12 cellular contexts compared by ENCODE assay signal in the genomic region with DNA sequence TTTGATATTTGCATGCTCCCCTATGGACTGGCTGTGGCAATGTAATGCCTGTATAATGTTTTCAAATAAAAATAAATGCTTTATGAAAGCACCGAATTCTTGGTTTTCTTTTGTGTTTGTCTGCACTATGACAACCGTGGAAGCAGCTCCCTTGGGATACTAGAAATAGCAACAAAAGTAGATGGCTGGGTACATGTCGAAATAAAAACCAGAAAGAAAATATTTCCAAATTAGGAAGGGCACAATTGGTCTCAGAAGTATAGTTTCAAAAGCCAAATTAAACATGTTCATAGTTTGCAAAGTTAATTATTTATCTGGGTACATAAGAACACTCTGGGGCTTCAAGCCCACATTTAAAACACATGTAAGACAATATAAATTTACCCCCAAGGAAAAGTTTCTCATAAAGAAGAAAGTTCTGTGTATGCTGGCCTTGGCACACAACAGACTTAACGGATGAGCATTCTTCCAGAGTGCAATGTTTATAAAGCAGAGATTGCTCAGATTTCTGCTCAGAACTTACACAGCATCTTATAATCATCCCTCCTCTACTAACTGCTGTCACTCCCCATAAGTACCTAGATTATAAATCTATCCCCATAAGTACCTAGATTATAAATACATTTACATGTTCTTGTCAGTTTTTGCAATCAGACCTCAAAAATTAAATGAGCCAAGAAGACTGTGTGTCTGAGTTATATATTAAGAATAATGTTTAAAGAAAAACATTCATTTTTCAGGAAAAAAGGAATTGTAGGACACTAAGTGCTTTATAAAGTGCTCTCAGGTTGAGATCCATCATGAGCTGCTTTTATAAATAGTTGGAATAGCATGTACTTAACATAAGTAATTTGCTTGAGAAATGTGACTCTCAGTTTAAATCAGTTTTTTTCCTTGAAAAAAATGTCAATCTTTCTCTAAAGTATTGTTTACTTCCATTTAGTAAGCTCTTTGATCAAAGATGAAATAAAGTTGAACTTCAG.
A peak's percentile ranks its signal among the peaks of the same experiment; 100 is the strongest.
DNase-seq lines count a peak whose midpoint lies in the region; ATAC-seq and TF ChIP-seq lines count a peak whose summit lies in the region.
"Had no signal": no experiment of that assay in that cellular context is flagged by ENCODE, and none has a peak within 500 bp of the region (broad histone marks: within the 10 kb centered on the region; RNA-seq: fewer than 3 reads in every experiment).

No MANE protein-coding gene starts in this region.

- H4K20me1 ChIP-seq in smooth muscle cell (ENCODE audit: low read depth) = no peaks in the 10 kb centered on the region

- ATAC-seq in GM18907 (IDR thresholded peaks at IDR 0.05; ENCODE audit: unreplicated experiment) = peak; percentile 45
- no peak for ATAC-seq in left colon

- H3K4me3 ChIP-seq in brain microvascular endothelial cell (ENCODE audit: low read depth, low read length) (no peak overlapping the region), smooth muscle cell (no peak overlapping the region)

- no peak overlapping the region for H3K9ac ChIP-seq in smooth muscle cell (ENCODE audit: low read depth)

- TF ChIP-seq CTCF in brain microvascular endothelial cell (IDR thresholded peaks at IDR 0.05; ENCODE audit: low read depth, low read length, missing control alignments) (no peak), smooth muscle cell (IDR thresholded peaks at IDR 0.05; ENCODE audit: borderline replicate concordance, insufficient read depth, poor library complexity, severe bottlenecking) (no peak)

- WGBS in smooth muscle cell (ENCODE audit: low lambda C conversion rate) = 83% methylated on average over 4 of the region's 4 CpGs

- DNase-seq in brain microvascular endothelial cell (peak; percentile 26), stromal cell of bone marrow (ENCODE audit: low read depth) (peak; percentile 65), NCI-H345 (lab: John Stamatoyannopoulos, UW) (no peak), smooth muscle cell (lab: John Stamatoyannopoulos, UW; ENCODE audit: unreplicated experiment) (no peak), left colon (no peak), SIG-M5 (lab: John Stamatoyannopoulos, UW) (no peak)
- DNase-seq: activated T-cell treated with anti-CD3 and anti-CD28 coated beads for 4 hours; NCI-H446 treated with DMSO at 0.1 percent for 48 hours; occipital lobe; stimulated activated CD4-positive, alpha-beta T cell treated with anti-CD3 and anti-CD28 coated beads, Interleukin-4, amount 100 ng/mL, for 4 hours had no signal

- no peaks in the 10 kb centered on the region for H3K79me2 ChIP-seq in smooth muscle cell (ENCODE audit: low read depth)

- intact Hi-C loops in left colon (cut with DNase I, micrococcal nuclease) = no loop called here

- H2AFZ ChIP-seq in smooth muscle cell (ENCODE audit: low read depth) = no peak overlapping the region

- H3K27me3 ChIP-seq in brain microvascular endothelial cell (replicated peaks) (no peaks in the 10 kb centered on the region), layer of hippocampus (ENCODE audit: control insufficient read depth, insufficient read depth, low read length) (no peaks in the 10 kb centered on the region), smooth muscle cell (ENCODE audit: low read depth) (no peaks in the 10 kb centered on the region)

- in situ Hi-C loops in brain microvascular endothelial cell (cut with HindIII; ENCODE audit: low pct_ligation_motif_present, low sequenced_read_pairs) = no loop called here

- H3F3A ChIP-seq in smooth muscle cell (ENCODE audit: low read depth) = no peaks in the 10 kb centered on the region

- H3K9me3 ChIP-seq in smooth muscle cell (replicated peaks; ENCODE audit: low read depth) = no peaks in the 10 kb centered on the region

- H3K27ac ChIP-seq in brain microvascular endothelial cell = no peak overlapping the region
- peak overlapping the region; percentile 13 for H3K27ac ChIP-seq in layer of hippocampus (ENCODE audit: low read depth, low read length)
- H3K27ac ChIP-seq in smooth muscle cell (ENCODE audit: low read depth) = no peak overlapping the region

- no peak overlapping the region for H3K4me2 ChIP-seq in smooth muscle cell

- no peaks in the 10 kb centered on the region for H3K36me3 ChIP-seq in brain microvascular endothelial cell (replicated peaks)
- H3K36me3 ChIP-seq in smooth muscle cell (ENCODE audit: low read depth) = no peaks in the 10 kb centered on the region

- peaks cover 15% of the 10 kb centered on the region for H3K4me1 ChIP-seq in smooth muscle cell (ENCODE audit: low read depth)

Comparison
In these comparisons a context has a peak if more than half of its experiments do, and no peak if none do; other contexts are left out.
1. DNase-seq: peak in brain microvascular endothelial cell (single experiment) and stromal cell of bone marrow (single experiment); none in NCI-H345 (single experiment), smooth muscle cell (single experiment), left colon (0 of 2) and SIG-M5 (single experiment).